Comparison of ENCODE assay signal across 18 cellular contexts in genomic region chr5:146032911-146033310, GRCh38.
DNase-seq lines count a peak whose midpoint lies in the region; ATAC-seq and TF ChIP-seq lines count a peak whose summit lies in the region.
"Had no signal": no experiment of that assay in that cellular context is flagged by ENCODE, and none has a peak within 500 bp of the region (broad histone marks: within the 10 kb centered on the region; RNA-seq: fewer than 3 reads in every experiment).

No MANE protein-coding gene starts in this region.

- H3K27me3 Mint-ChIP-seq in neural progenitor cell (ENCODE audit: insufficient read depth, low read depth) (no peaks in the 10 kb centered on the region), T-helper 17 cell (peaks cover 19% of the 10 kb centered on the region)
- H3K27me3 Mint-ChIP-seq: CD4-positive, CD25-positive, alpha-beta regulatory T cell; CD8-positive, alpha-beta memory T cell had no signal

- peak; percentile 52 for DNase-seq in NCI-H226
- peak; percentile 8 for DNase-seq in fibroblast of pulmonary artery (ENCODE audit: low read depth)
- DNase-seq in non-pigmented ciliary epithelial cell (ENCODE audit: low read depth), result peak; percentile 5
- no peak for DNase-seq in neural progenitor cell (ENCODE audit: low spot score)
- DNase-seq in T-helper 17 cell, result no peak
- DNase-seq in HT-29 (ENCODE audit: low spot score), result no peak
- no peak for DNase-seq in NCI-H510A treated with DMSO at 0.1 percent for 48 hours (lab: John Stamatoyannopoulos, UW)
- DNase-seq: ACHN; BE2C; C1 segment of cervical spinal cord; CD4-positive, CD25-positive, alpha-beta regulatory T cell; CD8-positive, alpha-beta memory T cell; COR-L47; GF-D8; HCEC 1CT had no signal

- H2AFZ ChIP-seq in neural progenitor cell (replicated peaks), result no peak overlapping the region
- H2AFZ ChIP-seq: GM23338 had no signal

- no peak for ATAC-seq in T-helper 17 cell
- ATAC-seq: GM23338, HepG2 had no signal

- H3K4me1 Mint-ChIP-seq in neural progenitor cell (no peaks in the 10 kb centered on the region), T-helper 17 cell (no peaks in the 10 kb centered on the region)
- H3K4me1 Mint-ChIP-seq: CD8-positive, alpha-beta memory T cell; IgD-negative memory B cell had no signal

- H3K4me2 ChIP-seq in neural progenitor cell, result no peak overlapping the region
- H3K4me2 ChIP-seq: GM23338 had no signal

- H4K20me1 ChIP-seq in neural progenitor cell (ENCODE audit: low read depth), result no peaks in the 10 kb centered on the region

- no peak overlapping the region for H3K9ac ChIP-seq in neural progenitor cell

- H3K36me3 Mint-ChIP-seq in neural progenitor cell (no peaks in the 10 kb centered on the region), T-helper 17 cell (ENCODE audit: low read depth) (peaks cover 2% of the 10 kb centered on the region)
- H3K36me3 Mint-ChIP-seq: CD4-positive, CD25-positive, alpha-beta regulatory T cell; CD8-positive, alpha-beta memory T cell; IgD-negative memory B cell had no signal

- H3K9me3 Mint-ChIP-seq in neural progenitor cell, result no peaks in the 10 kb centered on the region
- H3K9me3 Mint-ChIP-seq: CD4-positive, CD25-positive, alpha-beta regulatory T cell; CD8-positive, alpha-beta memory T cell; GM23338; IgD-negative memory B cell had no signal

- no peaks in the 10 kb centered on the region for H3K79me2 ChIP-seq in neural progenitor cell (ENCODE audit: low read depth)

- no peak overlapping the region for H3K27ac ChIP-seq in neural progenitor cell

- H3K9me3 ChIP-seq in neural progenitor cell (ENCODE audit: low read depth), result no peaks in the 10 kb centered on the region
- H3K9me3 ChIP-seq in T-helper 17 cell (ENCODE audit: control insufficient read depth, low read length, poor library complexity, severe bottlenecking), result no peaks in the 10 kb centered on the region
- H3K9me3 ChIP-seq: BE2C had no signal

- H3K27ac Mint-ChIP-seq in neural progenitor cell (no peak overlapping the region), T-helper 17 cell (no peak overlapping the region)
- H3K27ac Mint-ChIP-seq: CD4-positive, CD25-positive, alpha-beta regulatory T cell; CD8-positive, alpha-beta memory T cell; GM23338; IgD-negative memory B cell had no signal

- no peaks in the 10 kb centered on the region for H3F3A ChIP-seq in neural progenitor cell (ENCODE audit: low read depth)

- no peaks in the 10 kb centered on the region for H3K4me1 ChIP-seq in neural progenitor cell
- H3K4me1 ChIP-seq: BE2C had no signal

- no peak overlapping the region for H3K4me3 ChIP-seq in fibroblast of pulmonary artery (replicated peaks; ENCODE audit: low read depth, low read length)
- H3K4me3 ChIP-seq in neural progenitor cell, result no peak overlapping the region
- H3K4me3 ChIP-seq: GM23338 had no signal

- H3K4me3 Mint-ChIP-seq in neural progenitor cell, result no peak overlapping the region
- no peak overlapping the region for H3K4me3 Mint-ChIP-seq in T-helper 17 cell
- H3K4me3 Mint-ChIP-seq: CD4-positive, CD25-positive, alpha-beta regulatory T cell; CD8-positive, alpha-beta memory T cell; GM23338; IgD-negative memory B cell had no signal

- TF ChIP-seq CTCF in fibroblast of pulmonary artery (IDR thresholded peaks at IDR 0.05; ENCODE audit: low read length, missing control alignments), result no peak
- TF ChIP-seq CTCF in neural progenitor cell (IDR thresholded peaks at IDR 0.05), result no peak

- no peaks in the 10 kb centered on the region for H3K36me3 ChIP-seq in neural progenitor cell
- H3K36me3 ChIP-seq: BE2C had no signal

- H3K27me3 ChIP-seq in neural progenitor cell, result no peaks in the 10 kb centered on the region

Comparison
In these comparisons a context has a peak if more than half of its experiments do, and no peak if none do; other contexts are left out.
1. DNase-seq: peak in NCI-H226 (single experiment), fibroblast of pulmonary artery (single experiment) and non-pigmented ciliary epithelial cell (single experiment); none in neural progenitor cell (single experiment), T-helper 17 cell (0 of 3), HT-29 (single experiment) and NCI-H510A treated with DMSO at 0.1 percent for 48 hours (single experiment).